In genomic region chr3:107430214-107431047, GRCh38 we compare ENCODE assay signal across 2 cellular contexts.
TF ChIP-seq lines count a peak whose summit lies in the region.

No MANE protein-coding gene starts in this region.

TF ChIP-seq in SK-N-SH, 30 proteins besides CTCF, POLR2A, EP300 and RAD21 (continued from another document):
- no peak for TF ChIP-seq IRF3 (IDR thresholded peaks at IDR 0.05; ENCODE audit: low read depth, low read length)
- no peak for TF ChIP-seq FOSL2 (IDR thresholded peaks at IDR 0.05; ENCODE audit: borderline replicate concordance, low read depth)
- TF ChIP-seq NFIC (IDR thresholded peaks at IDR 0.05; ENCODE audit: borderline replicate concordance) = no peak
- no peak for TF ChIP-seq ZBTB33 (IDR thresholded peaks at IDR 0.05; ENCODE audit: borderline replicate concordance, low read depth)
- no peak for TF ChIP-seq POLR2AphosphoS5 (IDR thresholded peaks at IDR 0.05; ENCODE audit: low read depth, low read length)
- TF ChIP-seq, protein P1, sequence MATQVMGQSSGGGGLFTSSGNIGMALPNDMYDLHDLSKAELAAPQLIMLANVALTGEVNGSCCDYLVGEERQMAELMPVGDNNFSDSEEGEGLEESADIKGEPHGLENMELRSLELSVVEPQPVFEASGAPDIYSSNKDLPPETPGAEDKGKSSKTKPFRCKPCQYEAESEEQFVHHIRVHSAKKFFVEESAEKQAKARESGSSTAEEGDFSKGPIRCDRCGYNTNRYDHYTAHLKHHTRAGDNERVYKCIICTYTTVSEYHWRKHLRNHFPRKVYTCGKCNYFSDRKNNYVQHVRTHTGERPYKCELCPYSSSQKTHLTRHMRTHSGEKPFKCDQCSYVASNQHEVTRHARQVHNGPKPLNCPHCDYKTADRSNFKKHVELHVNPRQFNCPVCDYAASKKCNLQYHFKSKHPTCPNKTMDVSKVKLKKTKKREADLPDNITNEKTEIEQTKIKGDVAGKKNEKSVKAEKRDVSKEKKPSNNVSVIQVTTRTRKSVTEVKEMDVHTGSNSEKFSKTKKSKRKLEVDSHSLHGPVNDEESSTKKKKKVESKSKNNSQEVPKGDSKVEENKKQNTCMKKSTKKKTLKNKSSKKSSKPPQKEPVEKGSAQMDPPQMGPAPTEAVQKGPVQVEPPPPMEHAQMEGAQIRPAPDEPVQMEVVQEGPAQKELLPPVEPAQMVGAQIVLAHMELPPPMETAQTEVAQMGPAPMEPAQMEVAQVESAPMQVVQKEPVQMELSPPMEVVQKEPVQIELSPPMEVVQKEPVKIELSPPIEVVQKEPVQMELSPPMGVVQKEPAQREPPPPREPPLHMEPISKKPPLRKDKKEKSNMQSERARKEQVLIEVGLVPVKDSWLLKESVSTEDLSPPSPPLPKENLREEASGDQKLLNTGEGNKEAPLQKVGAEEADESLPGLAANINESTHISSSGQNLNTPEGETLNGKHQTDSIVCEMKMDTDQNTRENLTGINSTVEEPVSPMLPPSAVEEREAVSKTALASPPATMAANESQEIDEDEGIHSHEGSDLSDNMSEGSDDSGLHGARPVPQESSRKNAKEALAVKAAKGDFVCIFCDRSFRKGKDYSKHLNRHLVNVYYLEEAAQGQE (IDR thresholded peaks at IDR 0.05; ENCODE audit: low read depth, low read length) = no peak
TF ChIP-seq in SK-N-SH: peak in this region for 0.

TF ChIP-seq in SK-N-SH treated with all-trans-retinoic acid at 6 μM for 48 hours, 23 proteins besides CTCF, POLR2A, EP300 and RAD21 (continued from another document):
- TF ChIP-seq, protein P2, sequence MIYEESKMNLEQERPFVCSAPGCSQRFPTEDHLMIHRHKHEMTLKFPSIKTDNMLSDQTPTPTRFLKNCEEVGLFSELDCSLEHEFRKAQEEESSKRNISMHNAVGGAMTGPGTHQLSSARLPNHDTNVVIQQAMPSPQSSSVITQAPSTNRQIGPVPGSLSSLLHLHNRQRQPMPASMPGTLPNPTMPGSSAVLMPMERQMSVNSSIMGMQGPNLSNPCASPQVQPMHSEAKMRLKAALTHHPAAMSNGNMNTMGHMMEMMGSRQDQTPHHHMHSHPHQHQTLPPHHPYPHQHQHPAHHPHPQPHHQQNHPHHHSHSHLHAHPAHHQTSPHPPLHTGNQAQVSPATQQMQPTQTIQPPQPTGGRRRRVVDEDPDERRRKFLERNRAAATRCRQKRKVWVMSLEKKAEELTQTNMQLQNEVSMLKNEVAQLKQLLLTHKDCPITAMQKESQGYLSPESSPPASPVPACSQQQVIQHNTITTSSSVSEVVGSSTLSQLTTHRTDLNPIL (CRISPR knock-in tag; IDR thresholded peaks at IDR 0.05; ENCODE audit: low read depth) = no peak
- no peak for TF ChIP-seq ISL1 (CRISPR knock-in tag; IDR thresholded peaks at IDR 0.05)
- no peak for TF ChIP-seq PPARA (CRISPR knock-in tag; IDR thresholded peaks at IDR 0.05; ENCODE audit: borderline replicate concordance)
